In genomic region chr16:4183258-4184037, GRCh38 we compare ENCODE assay signal across 8 cellular contexts. TPM values are rescaled to one million over a fixed set of nuclear protein-coding genes. Genes with fewer than 3 reads are reported as not detected.
DNase-seq lines count a peak whose midpoint lies in the region; ATAC-seq and TF ChIP-seq lines count a peak whose summit lies in the region.

No MANE protein-coding gene starts in this region.

- peaks cover 11% of the 10 kb centered on the region for H3K4me1 Mint-ChIP-seq in type B pancreatic cell (ENCODE audit: unreplicated experiment)

- peaks cover 3 to 20% (median 8%) of the 10 kb centered on the region in 9 donors for H3K4me1 ChIP-seq in heart right ventricle

- H3K4me3 ChIP-seq in GM12864 (ENCODE audit: low read depth, low read length) (peak overlapping the region; percentile 59), heart right ventricle (peak overlapping the region; percentile 62 to 84 (median 72))

- intact Hi-C loops in heart right ventricle (cut with DNase I) (loop anchor here in 6 of 10 donors (5.0 to 10.0 kb wide), 5 partner anchors 66 to 234 kb away; partner anchors contain the start of genes ADCY9 (in 4 of the 6) and CORO7 (in 1 of the 6)), posterior cingulate gyrus (cut with DNase I) (loop anchor here (1.0 to 5.0 kb wide), 2 partner anchors 70 to 71 kb away; no protein-coding TSS in a partner anchor)

- H3K27ac Mint-ChIP-seq in type B pancreatic cell = peak overlapping the region; percentile 85

- peaks cover 0 to 6% (median 0%) of the 10 kb centered on the region in 9 donors for H3K36me3 ChIP-seq in heart right ventricle

- ATAC-seq in HG02610 (IDR thresholded peaks at IDR 0.05; ENCODE audit: unreplicated experiment) (peak; percentile 79), heart right ventricle (peak; percentile 95 to 98 (median 96))

- TF ChIP-seq CTCF in GM12864 (IDR thresholded peaks at IDR 0.05; ENCODE audit: low read depth, low read length, missing control alignments) = no peak
- peak in 4 of 9 donors; percentile 11 to 45 (median 42) for TF ChIP-seq CTCF in heart right ventricle (IDR thresholded peaks at IDR 0.05)
- peak; percentile 20 for TF ChIP-seq CTCF in type B pancreatic cell (conservative IDR thresholded peaks at IDR 0.05)

- DNase-seq in GM12864 (ENCODE audit: low read depth) (peak; percentile 50), NCI-H1105 (lab: John Stamatoyannopoulos, UW) (peak; percentile 68), SW480 (ENCODE audit: low spot score) (peak; percentile 89), heart right ventricle (peak; percentile 91 to 97), posterior cingulate gyrus (peak; percentile 84 to 99 (median 90)), type B pancreatic cell (ENCODE audit: extremely low spot score, unreplicated experiment) (peak; percentile 99)

- peak overlapping the region; percentile 91 for H3K27ac ChIP-seq in adipose tissue (ENCODE audit: low read depth, low read length)
- H3K27ac ChIP-seq in heart right ventricle = peak overlapping the region; percentile 79 to 100 (median 94)

- 0 to 1% (median 0%) methylated on average over 64 to 84 of the region's 84 CpGs for WGBS in adipose tissue, 3 donors
- WGBS in heart right ventricle, 2 donors = 1% methylated on average over 82 to 84 of the region's 84 CpGs

- H3K4me3 Mint-ChIP-seq in type B pancreatic cell = peak overlapping the region; percentile 86

- H3K9me3 ChIP-seq in heart right ventricle = peaks cover 0 to 3% (median 0%) of the 10 kb centered on the region in 11 donors

- H3K27me3 ChIP-seq in heart right ventricle = peaks cover 0 to 13% (median 0%) of the 10 kb centered on the region in 7 donors

- no peaks in the 10 kb centered on the region for H3K9me3 Mint-ChIP-seq in type B pancreatic cell

- peaks cover 4% of the 10 kb centered on the region for H3K27me3 Mint-ChIP-seq in type B pancreatic cell

- H3K36me3 Mint-ChIP-seq in type B pancreatic cell = no peaks in the 10 kb centered on the region

RNA-seq across cellular contexts. Expression of gene SRL, which starts 58.4 kb away (rescaled TPM):
- polyA plus RNA-seq in adipose tissue (1 to 10 TPM in 2 of 3 donors, under 1 TPM in 1; 0.48 to 2.7 (median 1.0) TPM), heart right ventricle (100 to 1,000 TPM; 161 to 224 TPM)
- total RNA-seq in heart right ventricle (100 to 1,000 TPM; 443 to 587 (median 486) TPM), type B pancreatic cell (ENCODE audit: low replicate concordance) (1.2 TPM in 1 of 2 replicates, not detected in the other)

Comparison
In these comparisons a context has a peak if more than half of its experiments do, and no peak if none do; other contexts are left out.
1. Peak in every context shown above with its lines: DNase-seq, ATAC-seq, H3K4me3 ChIP-seq and H3K27ac ChIP-seq.
2. RNA of gene SRL, which starts 58.4 kb away (total RNA-seq): 443 to 587 TPM in heart right ventricle; 1.2 TPM in type B pancreatic cell; every median in the first group is over 100 times any median in the second.